Comparison of ENCODE assay signal across 18 cellular contexts in genomic region chrX:151700581-151700980, GRCh38. TPM values are rescaled to one million over a fixed set of nuclear protein-coding genes. Genes with fewer than 3 reads are reported as not detected.
DNase-seq lines count a peak whose midpoint lies in the region; ATAC-seq and TF ChIP-seq lines count a peak whose summit lies in the region.
"Had no signal": no experiment of that assay in that cellular context is flagged by ENCODE, and none has a peak within 500 bp of the region (broad histone marks: within the 10 kb centered on the region; RNA-seq: fewer than 3 reads in every experiment).

No MANE protein-coding gene starts in this region.

- no peak overlapping the region for H3K27ac Mint-ChIP-seq in natural killer cell treated with Interleukin-12 subunit alpha and Interleukin-12 subunit beta and Interleukin-15 and Interleukin-18, amount 100 ng/mL, for 72 hours
- H3K27ac Mint-ChIP-seq in natural killer cell = no peak overlapping the region
- H3K27ac Mint-ChIP-seq: B cell; CD4-positive, alpha-beta T cell; CD8-positive, alpha-beta T cell had no signal

- TF ChIP-seq CTCF in natural killer cell (IDR thresholded peaks at IDR 0.05) (no peak), GM10248 (IDR thresholded peaks at IDR 0.05; ENCODE audit: control extremely low read depth, extremely low read depth, low read depth, missing control alignments) (no peak)

- H3K9me3 Mint-ChIP-seq in natural killer cell treated with Interleukin-12 subunit alpha and Interleukin-12 subunit beta and Interleukin-15 and Interleukin-18, amount 100 ng/mL, for 72 hours = no peaks in the 10 kb centered on the region
- H3K9me3 Mint-ChIP-seq in natural killer cell = no peaks in the 10 kb centered on the region
- H3K9me3 Mint-ChIP-seq: CD4-positive, alpha-beta T cell; CD8-positive, alpha-beta T cell had no signal

- CTCF ChIA-PET in GM10248 (lab: Yijun Ruan, JAX) = no interaction called here

- peak; percentile 38 for DNase-seq in natural killer cell treated with Interleukin-12 subunit alpha and Interleukin-12 subunit beta and Interleukin-15 and Interleukin-18, amount 100 ng/mL, for 72 hours (ENCODE audit: low spot score)
- DNase-seq in natural killer cell = no peak
- DNase-seq in mesenteric fat pad (ENCODE audit: low spot score) = peak; percentile 77
- DNase-seq in sciatic nerve (ENCODE audit: low spot score) = peak; percentile 35
- no peak for DNase-seq in NOMO-1 treated with DMSO at 0.1 percent for 48 hours (lab: John Stamatoyannopoulos, UW; ENCODE audit: unreplicated experiment)
- no peak for DNase-seq in GM10248 (ENCODE audit: extremely low spot score)
- DNase-seq: 8988T; AML-193; Caco-2; Calu3; CD4-positive, alpha-beta T cell; CD8-positive, alpha-beta T cell; DMS79 treated with DMSO at 0.1 percent for 48 hours; GF-D8 had no signal

- peaks cover 0 to 15% of the 10 kb centered on the region in 2 donors for H3K27me3 Mint-ChIP-seq in natural killer cell treated with Interleukin-12 subunit alpha and Interleukin-12 subunit beta and Interleukin-15 and Interleukin-18, amount 100 ng/mL, for 72 hours
- H3K27me3 Mint-ChIP-seq in natural killer cell (ENCODE audit: low read depth in 2 of 2) = peaks cover 0 to 8% of the 10 kb centered on the region in 2 donors

- POLR2A ChIA-PET in GM10248 (lab: Yijun Ruan, JAX) = no interaction called here

- intact Hi-C loops in natural killer cell (cut with micrococcal nuclease) = no loop called here
- intact Hi-C loops in sciatic nerve (cut with DNase I) = no loop called here

- H3K36me3 Mint-ChIP-seq in natural killer cell treated with Interleukin-12 subunit alpha and Interleukin-12 subunit beta and Interleukin-15 and Interleukin-18, amount 100 ng/mL, for 72 hours = no peaks in the 10 kb centered on the region
- H3K36me3 Mint-ChIP-seq in natural killer cell = no peaks in the 10 kb centered on the region
- H3K36me3 Mint-ChIP-seq: CD8-positive, alpha-beta T cell had no signal

- no peak overlapping the region for H3K4me3 Mint-ChIP-seq in natural killer cell treated with Interleukin-12 subunit alpha and Interleukin-12 subunit beta and Interleukin-15 and Interleukin-18, amount 100 ng/mL, for 72 hours
- no peak overlapping the region for H3K4me3 Mint-ChIP-seq in natural killer cell
- H3K4me3 Mint-ChIP-seq: B cell; CD4-positive, alpha-beta T cell; CD8-positive, alpha-beta T cell had no signal

- no peak for ATAC-seq in natural killer cell treated with Interleukin-12 subunit alpha and Interleukin-12 subunit beta and Interleukin-15 and Interleukin-18, amount 100 ng/mL, for 72 hours
- ATAC-seq in natural killer cell = no peak
- no peak for ATAC-seq in sciatic nerve
- ATAC-seq in GM18858 (IDR thresholded peaks at IDR 0.05; ENCODE audit: unreplicated experiment) = no peak
- ATAC-seq: CD8-positive, alpha-beta T cell; GM12878 had no signal

- no peaks in the 10 kb centered on the region for H3K4me1 Mint-ChIP-seq in natural killer cell treated with Interleukin-12 subunit alpha and Interleukin-12 subunit beta and Interleukin-15 and Interleukin-18, amount 100 ng/mL, for 72 hours (ENCODE audit: low read depth in 2 of 2)
- no peaks in the 10 kb centered on the region for H3K4me1 Mint-ChIP-seq in natural killer cell
- H3K4me1 Mint-ChIP-seq: B cell had no signal

RNA-seq across cellular contexts. Expression of gene PRRG3, which starts 5.3 kb away (rescaled TPM):
- total RNA-seq in natural killer cell treated with Interleukin-12 subunit alpha and Interleukin-12 subunit beta and Interleukin-15 and Interleukin-18, amount 100 ng/mL, for 72 hours = not detected
- total RNA-seq in natural killer cell (not detected), mesenteric fat pad (0.32 TPM), sciatic nerve (64.3 TPM)
- total RNA-seq: A673; B cell; Caco-2; Calu3; CD4-positive, alpha-beta T cell; CD8-positive, alpha-beta T cell; GM12878 had no signal

RNA-seq across cellular contexts. Expression of gene FATE1, which starts 15.3 kb away (rescaled TPM):
- not detected for total RNA-seq in natural killer cell treated with Interleukin-12 subunit alpha and Interleukin-12 subunit beta and Interleukin-15 and Interleukin-18, amount 100 ng/mL, for 72 hours
- total RNA-seq in natural killer cell (not detected), mesenteric fat pad (not detected), sciatic nerve (0.36 TPM)
- total RNA-seq: B cell; Caco-2; Calu3; CD4-positive, alpha-beta T cell; CD8-positive, alpha-beta T cell; GM12878 had no signal

RNA-seq across cellular contexts. Expression of gene CNGA2, which starts 34.0 kb away (rescaled TPM):
- not detected for total RNA-seq in natural killer cell treated with Interleukin-12 subunit alpha and Interleukin-12 subunit beta and Interleukin-15 and Interleukin-18, amount 100 ng/mL, for 72 hours
- total RNA-seq in natural killer cell = not detected
- not detected for total RNA-seq in mesenteric fat pad
- total RNA-seq in sciatic nerve = not detected
- total RNA-seq: A673; B cell; Caco-2; Calu3; CD4-positive, alpha-beta T cell; CD8-positive, alpha-beta T cell; GM12878 had no signal

Comparison
In these comparisons a context has a peak if more than half of its experiments do, and no peak if none do; other contexts are left out.
1. DNase-seq: peak in natural killer cell treated with Interleukin-12 subunit alpha and Interleukin-12 subunit beta and Interleukin-15 and Interleukin-18, amount 100 ng/mL, for 72 hours (single experiment), mesenteric fat pad (single experiment) and sciatic nerve (single experiment); none in natural killer cell (single experiment), NOMO-1 treated with DMSO at 0.1 percent for 48 hours (single experiment) and GM10248 (single experiment).
2. RNA of gene PRRG3, which starts 5.3 kb away (total RNA-seq): 64.3 TPM in sciatic nerve (single experiment); 0.32 TPM in mesenteric fat pad (single experiment), not detected in natural killer cell treated with Interleukin-12 subunit alpha and Interleukin-12 subunit beta and Interleukin-15 and Interleukin-18, amount 100 ng/mL, for 72 hours and not detected in natural killer cell; every median in the first group is over 10 times any median in the second.